In the genomic region with DNA sequence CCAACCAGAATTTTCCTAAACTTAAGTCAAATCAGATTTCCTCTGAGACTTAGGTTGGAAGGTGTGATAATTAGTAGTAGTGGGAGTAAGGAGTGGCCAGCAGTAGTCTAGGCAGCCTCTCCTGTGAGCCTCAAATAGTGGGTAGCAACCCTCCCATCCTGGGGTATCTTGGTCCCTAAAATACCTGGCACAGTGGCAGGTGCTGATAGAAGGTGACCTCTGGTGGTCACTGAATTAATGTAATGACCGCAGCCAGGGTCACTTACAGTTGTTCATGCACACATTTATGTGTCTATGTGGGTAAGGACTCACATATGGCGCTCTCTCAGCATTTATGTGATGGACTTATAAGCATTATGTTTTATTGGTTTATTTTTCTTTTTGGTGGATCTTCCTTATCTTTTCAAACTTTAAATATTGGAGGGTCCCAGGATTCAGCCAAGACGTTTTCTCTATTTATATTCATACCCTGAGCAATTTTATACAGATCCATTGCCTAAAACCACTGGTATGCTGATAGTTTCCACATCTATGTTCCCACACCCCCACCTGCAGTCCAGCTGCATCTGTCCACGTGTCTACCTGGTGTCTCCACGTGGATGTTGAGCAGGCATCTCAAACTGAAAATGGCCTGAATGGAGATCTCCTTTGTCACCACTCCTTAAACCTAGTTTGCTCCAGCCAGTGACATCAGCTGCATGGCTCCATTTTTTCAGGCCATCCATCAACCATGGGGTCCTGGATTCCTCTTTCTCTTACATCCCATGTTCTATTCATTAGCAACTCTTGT, we compare ENCODE assay signal across 15 cellular contexts. TPM values are rescaled to one million over a fixed set of nuclear protein-coding genes. Genes with fewer than 3 reads are reported as not detected.
"Had no signal": no experiment of that assay in that cellular context is flagged by ENCODE, and none has a peak within 500 bp of the region (broad histone marks: within the 10 kb centered on the region; RNA-seq: fewer than 3 reads in every experiment).

No MANE protein-coding gene starts in this region.

- H3K9me3 ChIP-seq: esophagus squamous epithelium, thoracic aorta had no signal

- H3K27me3 Mint-ChIP-seq: activated CD4-positive, alpha-beta T cell treated with anti-CD3 and anti-CD28 coated beads, Interleukin-2, amount 10 ng/mL, durations not matched to agents 24 days and 14 days had no signal

- H3K27ac ChIP-seq: SK-N-MC, thoracic aorta had no signal

- H3K27ac Mint-ChIP-seq: activated B cell treated with CpG ODN at 0.5 μM for 24 hours; activated CD4-positive, alpha-beta T cell treated with anti-CD3 and anti-CD28 coated beads, Interleukin-2, amount 10 ng/mL, durations not matched to agents 24 days and 14 days; activated naive CD4-positive, alpha-beta T cell treated with anti-CD3 and anti-CD28 coated beads for 36 hours; stimulated activated naive CD8-positive, alpha-beta T cell treated with anti-CD3 and anti-CD28 coated beads, Interleukin-15, Interleukin-2, amounts not matched to agents 100 ng/mL and 50 ng/mL, for 24 hours had no signal

- H3K9me3 Mint-ChIP-seq: activated B cell treated with CpG ODN at 0.5 μM for 24 hours; activated CD4-positive, alpha-beta T cell treated with anti-CD3 and anti-CD28 coated beads, Interleukin-2, amount 10 ng/mL, durations not matched to agents 24 days and 14 days; activated naive CD4-positive, alpha-beta T cell treated with anti-CD3 and anti-CD28 coated beads for 36 hours; stimulated activated naive CD8-positive, alpha-beta T cell treated with anti-CD3 and anti-CD28 coated beads, Interleukin-15, Interleukin-2, amounts not matched to agents 100 ng/mL and 50 ng/mL, for 24 hours had no signal

- H3K27me3 ChIP-seq: esophagus squamous epithelium had no signal

- H3K4me3 ChIP-seq: esophagus squamous epithelium, SK-N-MC, thoracic aorta had no signal

- H3K4me1 ChIP-seq: esophagus squamous epithelium had no signal

- H3K4me1 Mint-ChIP-seq: activated B cell treated with CpG ODN at 0.5 μM for 24 hours; activated CD4-positive, alpha-beta T cell treated with anti-CD3 and anti-CD28 coated beads, Interleukin-2, amount 10 ng/mL, durations not matched to agents 24 days and 14 days had no signal

- H3K36me3 ChIP-seq: esophagus squamous epithelium, thoracic aorta had no signal

- ATAC-seq: left lobe of liver had no signal

- DNase-seq: activated B cell treated with CpG ODN at 0.5 μM for 24 hours; activated CD4-positive, alpha-beta T cell treated with anti-CD3 and anti-CD28 coated beads, Interleukin-2, amount 10 ng/mL, durations not matched to agents 24 days and 14 days; activated CD8-positive, alpha-beta memory T cell treated with anti-CD3 and anti-CD28 coated beads for 24 hours; activated naive CD4-positive, alpha-beta T cell treated with anti-CD3 and anti-CD28 coated beads for 36 hours; esophagus squamous epithelium; foreskin fibroblast; head of caudate nucleus; islet precursor cell; stimulated activated CD4-positive, alpha-beta T cell treated with anti-CD3 and anti-CD28 coated beads, Interleukin-4, amount 100 ng/mL, for 1 hour; stimulated activated CD8-positive, alpha-beta memory T cell treated with anti-CD3 and anti-CD28 coated beads, Interleukin-4, amount 100 ng/mL, for 48 hours had no signal

- H3K4me3 Mint-ChIP-seq: activated B cell treated with CpG ODN at 0.5 μM for 24 hours; activated CD4-positive, alpha-beta T cell treated with anti-CD3 and anti-CD28 coated beads, Interleukin-2, amount 10 ng/mL, durations not matched to agents 24 days and 14 days; activated naive CD4-positive, alpha-beta T cell treated with anti-CD3 and anti-CD28 coated beads for 36 hours; stimulated activated naive CD8-positive, alpha-beta T cell treated with anti-CD3 and anti-CD28 coated beads, Interleukin-15, Interleukin-2, amounts not matched to agents 100 ng/mL and 50 ng/mL, for 24 hours had no signal

RNA-seq across cellular contexts. Expression of gene BMPER, which starts 18.3 kb away (rescaled TPM):
- total RNA-seq: activated B cell treated with CpG ODN at 0.5 μM for 24 hours; activated CD4-positive, alpha-beta T cell treated with anti-CD3 and anti-CD28 coated beads, Interleukin-2, amount 10 ng/mL, durations not matched to agents 24 days and 14 days; activated naive CD4-positive, alpha-beta T cell treated with anti-CD3 and anti-CD28 coated beads for 36 hours; T-helper 1 cell treated with Interleukin-12 subunit alpha and Interleukin-12 subunit beta and Interleukin-4 antibody, amounts not matched to agents 30 ng/mL and 1 ng/mL, for 36 hours had no signal
